7 cellular contexts compared by ENCODE assay signal in genomic region chr17:17781591-17782424, GRCh38. TPM values are rescaled to one million over a fixed set of nuclear protein-coding genes. Genes with fewer than 3 reads are reported as not detected.
DNase-seq lines count a peak whose midpoint lies in the region; ATAC-seq and TF ChIP-seq lines count a peak whose summit lies in the region.

No MANE protein-coding gene starts in this region.

- ATAC-seq in natural killer cell: peak; percentile 51 to 63 (median 59)

- DNase-seq in NCI-H2227 (lab: John Stamatoyannopoulos, UW; ENCODE audit: unreplicated experiment): peak; percentile 76
- DNase-seq in activated T-helper 9 cell treated with anti-CD3 and anti-CD28 coated beads, Interleukin-2, amount 50 U/mL, for 16 hours (ENCODE audit: low read depth): peak; percentile 28
- DNase-seq in fibroblast of the aortic adventitia (ENCODE audit: low read depth): peak; percentile 58
- peak; percentile 33 for DNase-seq in natural killer cell
- peak; percentile 87 for DNase-seq in uterus
- DNase-seq in germinal center (ENCODE audit: low spot score): no peak

- H3K4me3 Mint-ChIP-seq in natural killer cell: peak overlapping the region; percentile 72

- no peaks in the 10 kb centered on the region for H3K9me3 Mint-ChIP-seq in natural killer cell

- intact Hi-C loops in natural killer cell (cut with micrococcal nuclease): loop anchor here (2.0 kb wide), 1 partner anchor 29 kb away; no protein-coding TSS in a partner anchor
- intact Hi-C loops in uterus (cut with DNase I; ENCODE audit: low total_unique reads): loop anchor here (10.0 kb wide), 1 partner anchor 87 kb away; no protein-coding TSS in a partner anchor

- H3K4me1 Mint-ChIP-seq in natural killer cell: peaks cover 32 to 37% of the 10 kb centered on the region in 2 donors

- H3K9me3 ChIP-seq in uterus: no peaks in the 10 kb centered on the region

- no peak for TF ChIP-seq POLR2A in uterus (IDR thresholded peaks at IDR 0.05)

- TF ChIP-seq CTCF in GM12875 (IDR thresholded peaks at IDR 0.05; ENCODE audit: borderline replicate concordance, insufficient read depth, low read depth, low read length): no peak
- TF ChIP-seq CTCF in fibroblast of the aortic adventitia (IDR thresholded peaks at IDR 0.05; ENCODE audit: insufficient read depth, low read length): no peak
- TF ChIP-seq CTCF in natural killer cell (IDR thresholded peaks at IDR 0.05): no peak
- TF ChIP-seq CTCF in uterus (IDR thresholded peaks at IDR 0.05): no peak

- H3K36me3 Mint-ChIP-seq in natural killer cell: no peaks in the 10 kb centered on the region

- H3K27ac ChIP-seq in uterus: peak overlapping the region; percentile 91 to 94

- H3K27ac Mint-ChIP-seq in natural killer cell: peak overlapping the region in 1 of 2 donors; percentile 44

- H3K27me3 ChIP-seq in uterus: no peaks in the 10 kb centered on the region

- no peaks in the 10 kb centered on the region for H3K36me3 ChIP-seq in uterus

- H3K4me1 ChIP-seq in uterus: peaks cover 16 to 48% of the 10 kb centered on the region in 2 donors

- peak overlapping the region; percentile 50 for H3K4me3 ChIP-seq in GM12875 (ENCODE audit: low read depth, low read length)
- peak overlapping the region; percentile 47 for H3K4me3 ChIP-seq in fibroblast of the aortic adventitia (ENCODE audit: low read depth, low read length)
- H3K4me3 ChIP-seq in uterus: peak overlapping the region; percentile 48 to 50

- peaks cover 0 to 4% of the 10 kb centered on the region in 2 donors for H3K27me3 Mint-ChIP-seq in natural killer cell (ENCODE audit: low read depth in 2 of 2)

RNA-seq across cellular contexts. Expression of gene SREBF1, which starts 55.0 kb away (rescaled TPM):
- total RNA-seq in fibroblast of the aortic adventitia (ENCODE audit: low replicate concordance): 48.7 and 82.1 TPM in 2 replicates
- 100 to 1,000 TPM in 2 of 3 donors, 10 to 100 TPM in 1; 80.7 to 208 (median 119) TPM for total RNA-seq in natural killer cell
- total RNA-seq in uterus: 10 to 100 TPM; 24.8 to 94.6 (median 31.5) TPM
